In the genomic region with DNA sequence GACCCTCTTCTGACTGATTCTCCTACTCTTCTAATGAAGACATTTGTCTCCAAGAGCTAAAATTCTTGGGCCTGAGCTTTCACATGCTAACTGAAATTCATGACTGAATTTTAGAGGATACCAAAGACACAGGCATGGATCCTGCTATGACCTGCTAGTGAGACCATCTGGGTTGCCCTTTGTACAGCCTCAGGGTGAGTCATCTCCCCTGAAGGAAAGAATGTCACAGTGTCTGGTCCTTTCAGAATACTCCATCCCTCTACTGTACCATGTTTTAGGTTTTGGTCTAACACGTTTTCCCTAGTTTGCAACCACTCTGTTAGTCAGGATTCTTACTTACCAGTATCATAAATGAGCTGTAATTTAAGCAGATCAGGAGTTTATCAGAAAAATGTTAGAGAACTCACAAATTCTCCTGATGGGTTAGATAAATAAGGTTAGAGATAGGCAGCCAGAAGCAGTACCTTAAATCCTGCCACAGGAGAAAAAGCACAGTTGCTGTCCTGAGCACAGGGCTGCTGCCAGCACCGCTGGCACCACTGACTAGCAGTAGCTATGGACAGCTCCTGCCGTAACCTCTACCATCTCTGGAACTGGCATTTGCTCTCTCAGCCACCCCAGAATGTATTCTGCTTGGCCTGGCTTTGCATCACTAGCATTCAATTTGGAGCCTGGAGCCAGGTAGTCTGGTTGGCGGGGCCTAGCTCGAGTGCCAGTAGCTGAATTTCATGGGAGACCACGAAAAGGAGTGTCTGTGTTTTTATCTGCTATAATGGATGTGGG, we compare ENCODE assay signal across 12 cellular contexts.
DNase-seq lines count a peak whose midpoint lies in the region; ATAC-seq and TF ChIP-seq lines count a peak whose summit lies in the region.
"Had no signal": no experiment of that assay in that cellular context is flagged by ENCODE, and none has a peak within 500 bp of the region (broad histone marks: within the 10 kb centered on the region; RNA-seq: fewer than 3 reads in every experiment).

No MANE protein-coding gene starts in this region.

- DNase-seq in HFF-Myc (ENCODE audit: extremely low read depth, low read depth) (peak; percentile 32), astrocyte of the spinal cord (ENCODE audit: low read depth, low spot score) (peak; percentile 32), islet precursor cell (peak; percentile 91), lower lobe of right lung (no peak), GM13976 (ENCODE audit: low spot score) (no peak), putamen (ENCODE audit: low spot score) (no peak)
- DNase-seq: activated CD4-positive, alpha-beta T cell treated with anti-CD3 and anti-CD28 coated beads, Interleukin-2, amount 50 U/mL, for 4 hours; stimulated activated naive CD4-positive, alpha-beta T cell had no signal

- H3K36me3 ChIP-seq in ACC112 (ENCODE audit: insufficient read depth, low read length) (peaks cover 3% of the 10 kb centered on the region), lower lobe of right lung (peaks cover 13% of the 10 kb centered on the region)

- no peaks in the 10 kb centered on the region for H3K27me3 ChIP-seq in ACC112 (ENCODE audit: insufficient read depth, low read length)
- H3K27me3 ChIP-seq in lower lobe of right lung (ENCODE audit: low read depth) = no peaks in the 10 kb centered on the region
- H3K27me3 ChIP-seq: neutrophil had no signal

- peak overlapping the region; percentile 26; the same call in 1 of the 2 replicates for H3K27ac ChIP-seq in ACC112 (ENCODE audit: low read depth, low read length)
- H3K27ac ChIP-seq in lower lobe of right lung = no peak overlapping the region
- H3K27ac ChIP-seq: neutrophil, SK-N-MC had no signal

- no peak overlapping the region for H3K4me3 ChIP-seq in ACC112 (ENCODE audit: low read depth, low read length)
- H3K4me3 ChIP-seq in HFF-Myc (replicated peaks; ENCODE audit: low read depth, low read length) = no peak overlapping the region
- H3K4me3 ChIP-seq in astrocyte of the spinal cord (ENCODE audit: low read depth, low read length) = no peak overlapping the region
- no peak overlapping the region for H3K4me3 ChIP-seq in lower lobe of right lung
- H3K4me3 ChIP-seq: SK-N-MC had no signal

- ATAC-seq in lower lobe of right lung = no peak
- ATAC-seq in HG03457 (IDR thresholded peaks at IDR 0.05; ENCODE audit: unreplicated experiment) = no peak

- H2AFZ ChIP-seq in ACC112 (ENCODE audit: low read length, unreplicated experiment) = no peak overlapping the region

- intact Hi-C loops in lower lobe of right lung (cut with DNase I) = no loop called here

- no peaks in the 10 kb centered on the region for H3K79me2 ChIP-seq in ACC112 (ENCODE audit: control insufficient read depth, insufficient read depth, low read length, unreplicated experiment)

- H3K9me3 ChIP-seq in lower lobe of right lung = no peaks in the 10 kb centered on the region
- H3K9me3 ChIP-seq: neutrophil had no signal

- H3K4me1 ChIP-seq in ACC112 (ENCODE audit: control insufficient read depth, insufficient read depth, low read length, unreplicated experiment) = peaks cover 16% of the 10 kb centered on the region
- no peaks in the 10 kb centered on the region for H3K4me1 ChIP-seq in lower lobe of right lung

- in situ Hi-C loops in astrocyte of the spinal cord (cut with HindIII; ENCODE audit: low sequenced_read_pairs) = no loop called here
- in situ Hi-C loops in GM13976 (cut with MboI; ENCODE audit: low sequenced_read_pairs, unreplicated experiment) = no loop called here

- no peak for TF ChIP-seq CTCF in HFF-Myc (IDR thresholded peaks at IDR 0.05; ENCODE audit: low read depth, low read length, missing control alignments)
- no peak for TF ChIP-seq CTCF in astrocyte of the spinal cord (IDR thresholded peaks at IDR 0.05; ENCODE audit: low read depth, low read length)
- TF ChIP-seq CTCF in lower lobe of right lung (IDR thresholded peaks at IDR 0.05) = no peak
- no peak for TF ChIP-seq CTCF in GM13976 (IDR thresholded peaks at IDR 0.05; ENCODE audit: borderline replicate concordance, control extremely low read depth, extremely low read depth, insufficient read depth, missing control alignments)

Comparison
In these comparisons a context has a peak if more than half of its experiments do, and no peak if none do; other contexts are left out.
1. DNase-seq: peak in HFF-Myc (single experiment), astrocyte of the spinal cord (single experiment) and islet precursor cell (single experiment); none in lower lobe of right lung (single experiment), GM13976 (single experiment) and putamen (single experiment).